ENCODE assay signal across 8 cellular contexts in genomic region chr17:56832446-56832845, GRCh38. TPM values are rescaled to one million over a fixed set of nuclear protein-coding genes. Genes with fewer than 3 reads are reported as not detected.
DNase-seq lines count a peak whose midpoint lies in the region; ATAC-seq and TF ChIP-seq lines count a peak whose summit lies in the region.
"Had no signal": no experiment of that assay in that cellular context is flagged by ENCODE, and none has a peak within 500 bp of the region (broad histone marks: within the 10 kb centered on the region; RNA-seq: fewer than 3 reads in every experiment).

No MANE protein-coding gene starts in this region.

- no peak overlapping the region for H4K91ac ChIP-seq in H9 (ENCODE audit: insufficient read length, low read depth, low read length)

- no peaks in the 10 kb centered on the region; a peak in 1 of 5 replicates for H3K9me3 Mint-ChIP-seq in H9

- H3K4me1 ChIP-seq in H9 (ENCODE audit: insufficient read depth, low read length) (no peaks in the 10 kb centered on the region; the same call in 1 of the 2 replicates), RWPE2 (ENCODE audit: insufficient read depth, poor library complexity, severe bottlenecking) (peaks cover 21% of the 10 kb centered on the region)

- H3K23ac ChIP-seq in H9 (ENCODE audit: insufficient read length, low read depth, low read length): no peak overlapping the region

- no peak overlapping the region for H2AK5ac ChIP-seq in H9 (ENCODE audit: insufficient read length, low read length)

- H3K14ac ChIP-seq in H9 (ENCODE audit: insufficient read depth, low read length): no peak overlapping the region

- no peak overlapping the region for H2BK120ac ChIP-seq in H9 (ENCODE audit: low read depth, low read length, poor library complexity, severe bottlenecking)

- H3K79me1 ChIP-seq in H9 (ENCODE audit: insufficient read depth, low read depth, low read length, poor library complexity, severe bottlenecking): no peaks in the 10 kb centered on the region

- WGBS in H9 (ENCODE audit: extremely low coverage, insufficient read length, low lambda C conversion rate): no CpG with 5 or more reads among the region's 4 CpGs

- H3K27ac Mint-ChIP-seq in H9: no peak overlapping the region

- no peak for ATAC-seq in RWPE2 (ENCODE audit: low read depth)
- ATAC-seq in HG03442 (IDR thresholded peaks at IDR 0.05; ENCODE audit: unreplicated experiment): no peak
- no peak for ATAC-seq in GM18870 (IDR thresholded peaks at IDR 0.05; ENCODE audit: unreplicated experiment)

- H3K27ac ChIP-seq in H9 (ENCODE audit: insufficient read length, low read depth, low read length) (no peak overlapping the region), RWPE2 (ENCODE audit: poor library complexity, severe bottlenecking) (peak overlapping the region; percentile 50), skin epidermis (peak overlapping the region in 2 of 21 experiments; percentile 79 to 80)

- no peak overlapping the region for H3K56ac ChIP-seq in H9 (ENCODE audit: insufficient read length, low read depth, low read length)

- H3K36me3 ChIP-seq in RWPE2 (ENCODE audit: low read depth): peaks cover 9% of the 10 kb centered on the region

- no peak overlapping the region for H2BK5ac ChIP-seq in H9 (ENCODE audit: insufficient read length, low read length)

- H3K23me2 ChIP-seq in H9 (ENCODE audit: insufficient read length, low read depth, low read length, poor library complexity, severe bottlenecking): peaks cover 15% of the 10 kb centered on the region

- H3K4me3 ChIP-seq in RWPE2 (ENCODE audit: severe bottlenecking) (peak overlapping the region; percentile 59), fibroblast of mammary gland (ENCODE audit: control insufficient read depth, low read depth, low read length) (peak overlapping the region; percentile 74), skin epidermis (peak overlapping the region in 5 of 7 experiments; percentile 56 to 86 (median 80))

- H3K4me1 Mint-ChIP-seq in H9: peaks cover 22 to 29% of the 10 kb centered on the region in 2 experiments

- no peak overlapping the region for H2BK20ac ChIP-seq in H9 (ENCODE audit: low read depth, low read length, poor library complexity, severe bottlenecking)

- no peak overlapping the region for H3K4ac ChIP-seq in H9 (ENCODE audit: low read depth, low read length)

- no peak overlapping the region for H3K18ac ChIP-seq in H9 (ENCODE audit: insufficient read length, low read depth, low read length)

- DNase-seq in H9 (no peak), RWPE2 (ENCODE audit: low spot score) (no peak), fibroblast of mammary gland (ENCODE audit: low read depth) (no peak), NCI-H1417 (lab: John Stamatoyannopoulos, UW) (no peak)
- DNase-seq: GOT3 had no signal

- no peak overlapping the region for H4K8ac ChIP-seq in H9 (replicated peaks; ENCODE audit: insufficient read length, low read depth, low read length)

- no peaks in the 10 kb centered on the region for H3K9me3 ChIP-seq in H9 (ENCODE audit: control insufficient read depth, low read depth, low read length)
- H3K9me3 ChIP-seq in RWPE2 (ENCODE audit: severe bottlenecking): no peaks in the 10 kb centered on the region

- H2BK12ac ChIP-seq in H9 (ENCODE audit: insufficient read length, low read depth, low read length): no peak overlapping the region

- H3K27me3 Mint-ChIP-seq in H9 (ENCODE audit: low read depth): peaks cover 42% of the 10 kb centered on the region

- no peak overlapping the region for H2AFZ ChIP-seq in H9 (ENCODE audit: low read length)

- H3K4me3 Mint-ChIP-seq in H9: peak overlapping the region; percentile 41 to 79

- H3T11ph ChIP-seq in H9 (ENCODE audit: low read length): no peak overlapping the region

- no peak overlapping the region for H3K9ac ChIP-seq in H9 (ENCODE audit: extremely low read depth, insufficient read length, low read length)

- no peaks in the 10 kb centered on the region; the same call in 1 of the 2 replicates for H3K79me2 ChIP-seq in H9 (ENCODE audit: insufficient read depth, low read length)

- TF ChIP-seq CTCF in H9 (conservative IDR thresholded peaks at IDR 0.05) (no peak), RWPE2 (IDR thresholded peaks at IDR 0.05; ENCODE audit: poor library complexity, severe bottlenecking) (no peak), fibroblast of mammary gland (conservative IDR thresholded peaks at IDR 0.05; ENCODE audit: control insufficient read depth, insufficient read depth, low read depth, low read length) (no peak)

- H4K20me1 ChIP-seq in H9 (ENCODE audit: control insufficient read depth, insufficient read depth, insufficient read length): no peaks in the 10 kb centered on the region

- peak overlapping the region; percentile 68 for H3K4me2 ChIP-seq in H9 (ENCODE audit: insufficient read depth, insufficient read length, low read length)

- no peak overlapping the region for H2BK15ac ChIP-seq in H9 (ENCODE audit: low read depth, low read length)

- H3K27me3 ChIP-seq in H9 (ENCODE audit: insufficient read depth, low read length) (peaks cover 5% of the 10 kb centered on the region; the same call in 1 of the 2 replicates), RWPE2 (ENCODE audit: insufficient read depth, poor library complexity, severe bottlenecking) (no peaks in the 10 kb centered on the region)

- H4K5ac ChIP-seq in H9 (ENCODE audit: insufficient read length, low read depth, low read length): no peak overlapping the region

- H3K36me3 Mint-ChIP-seq in H9 (ENCODE audit: insufficient read depth in 1 of 3, low read depth in 3 of 3): peaks cover 16 to 20% (median 17%) of the 10 kb centered on the region in 3 experiments

RNA-seq across cellular contexts. Expression of gene C17orf67, which starts 1.3 kb away (rescaled TPM):
- total RNA-seq in H9 (2021): 0.88 and 1.0 TPM in 2 replicates

RNA-seq across cellular contexts. Expression of gene DGKE, which starts 1.5 kb away (rescaled TPM):
- 3.8 and 4.9 TPM in 2 replicates for total RNA-seq in H9 (2021)
